In genomic region chr5:155434267-155434666, GRCh38 we compare ENCODE assay signal across 20 cellular contexts.
"Had no signal": no experiment of that assay in that cellular context is flagged by ENCODE, and none has a peak within 500 bp of the region (broad histone marks: within the 10 kb centered on the region; RNA-seq: fewer than 3 reads in every experiment).

No MANE protein-coding gene starts in this region.

- H3K9me3 Mint-ChIP-seq: activated T-helper 2 cell treated with anti-CD3 and anti-CD28 coated beads, Interferon-gamma antibody, Interleukin-2, Interleukin-4, amounts not matched to agents 10 μg/mL and 5 μg/mL and 100 μg/mL, durations not matched to agents 14 hours and 24 hours and 36 hours; endodermal cell; nephron had no signal

- H3K36me3 ChIP-seq: ascending aorta, breast epithelium, gastrocnemius medialis, right atrium auricular region, upper lobe of left lung had no signal

- H3K36me3 Mint-ChIP-seq: activated naive CD4-positive, alpha-beta T cell treated with anti-CD3 and anti-CD28 coated beads, Interleukin-2, amount 10 ng/mL, durations not matched to agents 7 days and 5 days had no signal

- DNase-seq: activated CD4-positive, alpha-beta T cell treated with anti-CD3 and anti-CD28 coated beads, Interleukin-2, amount 50 U/mL, for 4 hours; activated CD4-positive, CD25-positive, alpha-beta regulatory T cell treated with anti-CD3 and anti-CD28 coated beads, Interleukin-2, amount 50 U/mL, for 72 hours; activated naive CD4-positive, alpha-beta T cell treated with anti-CD3 and anti-CD28 coated beads, Interleukin-2, amount 10 ng/mL, durations not matched to agents 7 days and 5 days; cerebellar nuclear complex; dermis blood vessel endothelial cell; endodermal cell; gastrocnemius medialis; nucleus accumbens; stimulated activated CD4-positive, alpha-beta T cell treated with anti-CD3 and anti-CD28 coated beads, Interleukin-4, amount 100 ng/mL, for 24 hours; stimulated activated CD8-positive, alpha-beta memory T cell treated with anti-CD3 and anti-CD28 coated beads, Interleukin-4, amount 100 ng/mL, for 48 hours; testis; upper lobe of left lung had no signal

- H3K27me3 Mint-ChIP-seq: activated naive CD4-positive, alpha-beta T cell treated with anti-CD3 and anti-CD28 coated beads, Interleukin-2, amount 10 ng/mL, durations not matched to agents 7 days and 5 days; progenitor cell of endocrine pancreas had no signal

- H3K27ac Mint-ChIP-seq: activated naive CD4-positive, alpha-beta T cell treated with anti-CD3 and anti-CD28 coated beads, Interleukin-2, amount 10 ng/mL, durations not matched to agents 7 days and 5 days; activated T-helper 2 cell treated with anti-CD3 and anti-CD28 coated beads, Interferon-gamma antibody, Interleukin-2, Interleukin-4, amounts not matched to agents 10 μg/mL and 5 μg/mL and 100 μg/mL, durations not matched to agents 14 hours and 24 hours and 36 hours; endodermal cell; nephron; progenitor cell of endocrine pancreas; stimulated activated naive CD8-positive, alpha-beta T cell treated with anti-CD3 and anti-CD28 coated beads, Interleukin-15, Interleukin-2, amounts not matched to agents 100 ng/mL and 50 ng/mL, for 24 hours had no signal

- H3K4me1 Mint-ChIP-seq: activated naive CD4-positive, alpha-beta T cell treated with anti-CD3 and anti-CD28 coated beads, Interleukin-2, amount 10 ng/mL, durations not matched to agents 7 days and 5 days; endodermal cell; nephron had no signal

- ATAC-seq: gastrocnemius medialis had no signal

- H3K4me3 Mint-ChIP-seq: activated naive CD4-positive, alpha-beta T cell treated with anti-CD3 and anti-CD28 coated beads, Interleukin-2, amount 10 ng/mL, durations not matched to agents 7 days and 5 days; endodermal cell; nephron; stimulated activated naive CD8-positive, alpha-beta T cell treated with anti-CD3 and anti-CD28 coated beads, Interleukin-15, Interleukin-2, amounts not matched to agents 100 ng/mL and 50 ng/mL, for 24 hours had no signal

- H3K4me3 ChIP-seq: ascending aorta, breast epithelium, gastrocnemius medialis, lung, right atrium auricular region, testis, upper lobe of left lung had no signal

- H3K27me3 ChIP-seq: ascending aorta, breast epithelium, gastrocnemius medialis, right atrium auricular region, testis, upper lobe of left lung had no signal

- H3K4me1 ChIP-seq: ascending aorta, breast epithelium, gastrocnemius medialis, right atrium auricular region, testis, upper lobe of left lung had no signal

- H3K9me3 ChIP-seq: ascending aorta, breast epithelium, gastrocnemius medialis, right atrium auricular region, testis, upper lobe of left lung had no signal

- H3K27ac ChIP-seq: ascending aorta, breast epithelium, gastrocnemius medialis, right atrium auricular region, testis, upper lobe of left lung had no signal
